Comparison of ENCODE assay signal across 1 cellular context in the genomic region with DNA sequence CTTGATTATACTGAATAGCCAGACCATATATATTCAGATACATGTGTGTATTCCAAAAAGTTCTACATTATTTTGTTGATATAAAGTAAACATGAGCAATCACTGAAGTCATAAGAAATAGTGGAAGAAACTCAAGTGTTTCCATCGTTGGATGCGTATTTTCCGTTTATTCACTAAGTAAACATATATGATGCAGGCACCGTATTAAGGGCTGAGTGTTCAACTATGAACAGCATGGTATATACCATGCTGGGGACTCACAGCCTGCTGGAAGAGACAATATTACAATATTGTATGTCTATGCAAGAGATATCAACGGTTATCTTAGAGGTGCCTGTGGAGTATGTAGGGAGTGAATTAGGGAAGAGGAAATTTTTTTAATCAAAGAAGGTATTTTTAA.
TF ChIP-seq lines count a peak whose summit lies in the region.

No MANE protein-coding gene starts in this region.

TF ChIP-seq in WTC11, 78 proteins besides CTCF, POLR2A, EP300 and RAD21 (continued from another document):
- TF ChIP-seq, protein P1, sequence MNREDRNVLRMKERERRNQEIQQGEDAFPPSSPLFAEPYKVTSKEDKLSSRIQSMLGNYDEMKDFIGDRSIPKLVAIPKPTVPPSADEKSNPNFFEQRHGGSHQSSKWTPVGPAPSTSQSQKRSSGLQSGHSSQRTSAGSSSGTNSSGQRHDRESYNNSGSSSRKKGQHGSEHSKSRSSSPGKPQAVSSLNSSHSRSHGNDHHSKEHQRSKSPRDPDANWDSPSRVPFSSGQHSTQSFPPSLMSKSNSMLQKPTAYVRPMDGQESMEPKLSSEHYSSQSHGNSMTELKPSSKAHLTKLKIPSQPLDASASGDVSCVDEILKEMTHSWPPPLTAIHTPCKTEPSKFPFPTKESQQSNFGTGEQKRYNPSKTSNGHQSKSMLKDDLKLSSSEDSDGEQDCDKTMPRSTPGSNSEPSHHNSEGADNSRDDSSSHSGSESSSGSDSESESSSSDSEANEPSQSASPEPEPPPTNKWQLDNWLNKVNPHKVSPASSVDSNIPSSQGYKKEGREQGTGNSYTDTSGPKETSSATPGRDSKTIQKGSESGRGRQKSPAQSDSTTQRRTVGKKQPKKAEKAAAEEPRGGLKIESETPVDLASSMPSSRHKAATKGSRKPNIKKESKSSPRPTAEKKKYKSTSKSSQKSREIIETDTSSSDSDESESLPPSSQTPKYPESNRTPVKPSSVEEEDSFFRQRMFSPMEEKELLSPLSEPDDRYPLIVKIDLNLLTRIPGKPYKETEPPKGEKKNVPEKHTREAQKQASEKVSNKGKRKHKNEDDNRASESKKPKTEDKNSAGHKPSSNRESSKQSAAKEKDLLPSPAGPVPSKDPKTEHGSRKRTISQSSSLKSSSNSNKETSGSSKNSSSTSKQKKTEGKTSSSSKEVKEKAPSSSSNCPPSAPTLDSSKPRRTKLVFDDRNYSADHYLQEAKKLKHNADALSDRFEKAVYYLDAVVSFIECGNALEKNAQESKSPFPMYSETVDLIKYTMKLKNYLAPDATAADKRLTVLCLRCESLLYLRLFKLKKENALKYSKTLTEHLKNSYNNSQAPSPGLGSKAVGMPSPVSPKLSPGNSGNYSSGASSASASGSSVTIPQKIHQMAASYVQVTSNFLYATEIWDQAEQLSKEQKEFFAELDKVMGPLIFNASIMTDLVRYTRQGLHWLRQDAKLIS (CRISPR knock-in tag; IDR thresholded peaks at IDR 0.05; ENCODE audit: borderline replicate concordance): no peak
